In the genomic region with DNA sequence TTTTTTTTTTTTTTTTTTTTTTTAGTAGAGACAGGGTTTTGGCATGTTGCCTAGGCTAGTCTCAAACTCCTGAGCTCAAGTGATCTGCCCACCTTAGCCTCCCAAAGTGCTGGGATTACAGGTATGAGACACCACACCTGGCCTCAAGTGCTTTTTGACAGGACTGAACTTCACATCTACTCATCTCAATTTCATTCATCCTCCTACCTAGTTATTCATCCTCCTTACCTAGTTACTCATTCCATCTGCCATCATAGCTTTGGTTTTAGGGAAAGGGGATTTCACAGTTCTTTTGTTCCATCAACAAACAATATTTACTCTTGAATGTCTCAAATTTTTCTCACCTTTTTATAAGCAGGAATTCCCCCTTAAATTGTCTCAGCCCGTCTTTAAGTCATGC, we compare ENCODE assay signal across 25 cellular contexts.
"Had no signal": no experiment of that assay in that cellular context is flagged by ENCODE, and none has a peak within 500 bp of the region (broad histone marks: within the 10 kb centered on the region; RNA-seq: fewer than 3 reads in every experiment).

No MANE protein-coding gene starts in this region.

- H3K4me1 Mint-ChIP-seq: activated naive CD4-positive, alpha-beta T cell treated with anti-CD3 and anti-CD28 coated beads, Interleukin-2, amount 10 ng/mL, durations not matched to agents 7 days and 5 days; immature natural killer cell; WTC11 had no signal

- DNase-seq: activated CD4-positive, alpha-beta T cell treated with anti-CD3 and anti-CD28 coated beads for 4 hours; activated CD4-positive, alpha-beta T cell treated with anti-CD3 and anti-CD28 coated beads, Interleukin-2, amount 50 U/mL, for 48 hours; activated CD8-positive, alpha-beta memory T cell treated with anti-CD3 and anti-CD28 coated beads, Interleukin-2, amount 50 U/mL, for 48 hours; activated effector memory CD4-positive, alpha-beta T cell treated with anti-CD3 and anti-CD28 coated beads, Interleukin-2, amount 50 U/mL, for 16 hours; activated naive CD4-positive, alpha-beta T cell treated with anti-CD3 and anti-CD28 coated beads, Interleukin-2, amount 10 ng/mL, durations not matched to agents 7 days and 5 days; activated T-cell treated with anti-CD3 and anti-CD28 coated beads, Interleukin-2, amount 50 U/mL, for 48 hours; amygdala; cortex of kidney; foreskin melanocyte; immature natural killer cell; left ventricle myocardium superior; midbrain; natural killer cell; retina; sigmoid colon; stimulated activated CD4-positive, alpha-beta T cell treated with anti-CD3 and anti-CD28 coated beads, Interleukin-15, amount 100 ng/mL, for 24 hours; stimulated activated naive CD4-positive, alpha-beta T cell treated with Interleukin-2 at 50 U/mL for 16 hours; T-helper 9 cell had no signal

- H3K27me3 Mint-ChIP-seq: activated naive CD4-positive, alpha-beta T cell treated with anti-CD3 and anti-CD28 coated beads, Interleukin-2, amount 10 ng/mL, durations not matched to agents 7 days and 5 days; progenitor cell of endocrine pancreas; type B pancreatic cell had no signal

- H3K27ac Mint-ChIP-seq: activated naive CD4-positive, alpha-beta T cell treated with anti-CD3 and anti-CD28 coated beads, Interleukin-2, amount 10 ng/mL, durations not matched to agents 7 days and 5 days; immature natural killer cell; natural killer cell; progenitor cell of endocrine pancreas; type B pancreatic cell; WTC11 had no signal

- H3K4me3 ChIP-seq: cardiac muscle cell, hepatocyte, sigmoid colon, smooth muscle cell, thoracic aorta had no signal

- H3K27ac ChIP-seq: cardiac muscle cell, hepatocyte, sigmoid colon, thoracic aorta had no signal

- H3K4me3 Mint-ChIP-seq: activated naive CD4-positive, alpha-beta T cell treated with anti-CD3 and anti-CD28 coated beads, Interleukin-2, amount 10 ng/mL, durations not matched to agents 7 days and 5 days; immature natural killer cell; natural killer cell; type B pancreatic cell; WTC11 had no signal

- H3K36me3 ChIP-seq: cardiac muscle cell, sigmoid colon, thoracic aorta had no signal

- H3K27me3 ChIP-seq: cardiac muscle cell, hepatocyte, sigmoid colon had no signal

- ATAC-seq: left ventricle myocardium superior, natural killer cell, WTC11 had no signal

- H3K9me3 Mint-ChIP-seq: activated naive CD4-positive, alpha-beta T cell treated with anti-CD3 and anti-CD28 coated beads, Interleukin-2, amount 10 ng/mL, durations not matched to agents 7 days and 5 days; immature natural killer cell; natural killer cell; type B pancreatic cell had no signal

- H3K4me1 ChIP-seq: sigmoid colon had no signal

- H3K36me3 Mint-ChIP-seq: activated naive CD4-positive, alpha-beta T cell treated with anti-CD3 and anti-CD28 coated beads, Interleukin-2, amount 10 ng/mL, durations not matched to agents 7 days and 5 days; immature natural killer cell; natural killer cell; type B pancreatic cell; WTC11 had no signal

- H3K9me3 ChIP-seq: sigmoid colon, thoracic aorta had no signal
